9 cellular contexts compared by ENCODE assay signal in the genomic region with DNA sequence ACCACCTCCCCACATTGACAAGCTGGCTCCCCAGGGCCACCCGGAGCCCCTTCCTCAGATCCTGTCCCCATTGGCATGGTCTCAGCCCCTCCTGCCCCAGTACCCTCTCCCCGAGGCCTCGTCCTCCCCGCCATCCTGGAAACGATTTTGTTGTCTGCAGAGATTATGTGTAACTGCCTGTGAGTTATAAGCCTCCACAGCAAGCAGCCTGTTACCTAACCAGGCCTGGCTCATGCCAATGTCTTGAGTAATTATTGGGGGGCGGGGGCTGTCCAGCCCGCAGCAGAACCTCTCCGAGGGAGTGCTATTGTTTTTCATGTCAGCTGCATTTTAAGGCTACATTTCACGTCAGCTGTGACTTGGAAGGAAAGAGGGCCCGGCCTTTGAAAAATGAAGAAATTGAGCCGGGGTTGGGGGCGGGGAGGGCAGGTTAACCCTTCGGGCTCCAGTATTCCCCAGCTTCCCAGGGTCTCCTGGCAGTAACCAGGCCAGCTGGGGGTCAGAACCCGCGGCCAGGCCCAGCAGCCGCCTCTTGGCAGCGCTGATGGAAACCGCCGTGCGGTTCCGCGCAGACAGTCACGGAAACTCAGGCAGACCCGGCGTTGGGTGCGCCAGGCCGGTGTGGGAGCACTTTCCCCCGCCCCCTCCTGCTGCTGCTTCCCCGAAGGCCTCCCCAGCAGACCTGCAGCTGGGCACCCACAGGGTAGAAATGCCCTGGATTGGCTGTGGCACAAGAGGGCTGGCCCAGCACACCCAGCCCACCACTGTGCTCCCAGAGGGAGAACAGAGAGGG. TPM values are rescaled to one million over a fixed set of nuclear protein-coding genes. Genes with fewer than 3 reads are reported as not detected.
A peak's percentile ranks its signal among the peaks of the same experiment; 100 is the strongest.
DNase-seq lines count a peak whose midpoint lies in the region; ATAC-seq and TF ChIP-seq lines count a peak whose summit lies in the region.
"Had no signal": no experiment of that assay in that cellular context is flagged by ENCODE, and none has a peak within 500 bp of the region (broad histone marks: within the 10 kb centered on the region; RNA-seq: fewer than 3 reads in every experiment).

No MANE protein-coding gene starts in this region.

- intact Hi-C loops in Calu3 (cut with micrococcal nuclease; ENCODE audit: unreplicated experiment): no loop called here

- DNase-seq in Calu3 (peak; percentile 81), fibroblast of the aortic adventitia (ENCODE audit: low read depth) (peak; percentile 97), osteoblast (ENCODE audit: insufficient read length, low spot score, missing footprints) (peak; percentile 99), NCI-H2081 (lab: John Stamatoyannopoulos, UW) (no peak)
- DNase-seq in activated CD8-positive, alpha-beta memory T cell treated with anti-CD3 and anti-CD28 coated beads, Interleukin-2, amount 10 ng/mL, durations not matched to agents 7 days and 5 days: no peak

- H3K4me1 Mint-ChIP-seq in Calu3 (ENCODE audit: low read depth, unreplicated experiment): peaks cover 21% of the 10 kb centered on the region
- no peaks in the 10 kb centered on the region for H3K4me1 Mint-ChIP-seq in activated CD8-positive, alpha-beta memory T cell treated with anti-CD3 and anti-CD28 coated beads, Interleukin-2, amount 10 ng/mL, durations not matched to agents 7 days and 5 days

- H3K4me3 ChIP-seq in fibroblast of the aortic adventitia (ENCODE audit: low read depth, low read length) (peak overlapping the region; percentile 42), osteoblast (ENCODE audit: insufficient read depth, low read length) (peak overlapping the region; percentile 58)
- H3K4me3 ChIP-seq: GM12878 had no signal

- peak overlapping the region; percentile 36 for H3K4me3 Mint-ChIP-seq in Calu3 (ENCODE audit: low read depth, unreplicated experiment)
- no peak overlapping the region for H3K4me3 Mint-ChIP-seq in activated CD8-positive, alpha-beta memory T cell treated with anti-CD3 and anti-CD28 coated beads, Interleukin-2, amount 10 ng/mL, durations not matched to agents 7 days and 5 days

- no TSS peak for BruUV-seq in Calu3 (replicated peaks; lab: Mats Ljungman, UMichigan)

- CTCF ChIA-PET in Calu3 (lab: Charles Lee): interaction anchor here (1.0 to 1.4 kb wide), 2 partner anchors 11 to 48 kb away, joined by 3 to 4 read pairs; no protein-coding TSS in a partner anchor
- CTCF ChIA-PET in activated CD8-positive, alpha-beta memory T cell treated with anti-CD3 and anti-CD28 coated beads, Interleukin-2, amount 10 ng/mL, durations not matched to agents 7 days and 5 days (lab: Charles Lee): no interaction called here

- peak overlapping the region; percentile 77 for H3K4me2 ChIP-seq in osteoblast (ENCODE audit: insufficient read depth, low read length)

- H2AFZ ChIP-seq in osteoblast (ENCODE audit: low read length): peak overlapping the region; percentile 95

- H3K27ac Mint-ChIP-seq in Calu3 (ENCODE audit: unreplicated experiment): peak overlapping the region; percentile 26
- no peak overlapping the region for H3K27ac Mint-ChIP-seq in activated CD8-positive, alpha-beta memory T cell treated with anti-CD3 and anti-CD28 coated beads, Interleukin-2, amount 10 ng/mL, durations not matched to agents 7 days and 5 days

- H3K27me3 ChIP-seq in osteoblast (ENCODE audit: insufficient read depth, low read length): no peaks in the 10 kb centered on the region

- H3K27me3 Mint-ChIP-seq in Calu3 (ENCODE audit: unreplicated experiment): peaks cover 37% of the 10 kb centered on the region
- H3K27me3 Mint-ChIP-seq in activated CD8-positive, alpha-beta memory T cell treated with anti-CD3 and anti-CD28 coated beads, Interleukin-2, amount 10 ng/mL, durations not matched to agents 7 days and 5 days: peaks cover 9% of the 10 kb centered on the region

- ATAC-seq in SK-N-SH treated with all-trans-retinoic acid at 6 μM for 48 hours: peak; percentile 89
- ATAC-seq in GM18858 (IDR thresholded peaks at IDR 0.05; ENCODE audit: unreplicated experiment): no peak
- no peak for ATAC-seq in GM18519 (IDR thresholded peaks at IDR 0.05; ENCODE audit: low FRiP score, unreplicated experiment)
- ATAC-seq in activated CD8-positive, alpha-beta memory T cell treated with anti-CD3 and anti-CD28 coated beads, Interleukin-2, amount 10 ng/mL, durations not matched to agents 7 days and 5 days: no peak
- ATAC-seq: GM12878 had no signal

- no peaks in the 10 kb centered on the region for H3K36me3 Mint-ChIP-seq in Calu3 (ENCODE audit: insufficient read depth, unreplicated experiment)
- no peaks in the 10 kb centered on the region for H3K36me3 Mint-ChIP-seq in activated CD8-positive, alpha-beta memory T cell treated with anti-CD3 and anti-CD28 coated beads, Interleukin-2, amount 10 ng/mL, durations not matched to agents 7 days and 5 days

- no peaks in the 10 kb centered on the region for H4K20me1 ChIP-seq in osteoblast (ENCODE audit: insufficient read depth, low read length)

- no peaks in the 10 kb centered on the region for H3K36me3 ChIP-seq in osteoblast (ENCODE audit: insufficient read depth, low read length)

- H3K4me1 ChIP-seq in osteoblast (ENCODE audit: insufficient read depth, low read length): peaks cover 20% of the 10 kb centered on the region

- H3K9me3 ChIP-seq in osteoblast (ENCODE audit: low read depth, low read length): peaks cover 4% of the 10 kb centered on the region

- peaks cover 29% of the 10 kb centered on the region for H3K9me3 Mint-ChIP-seq in Calu3 (ENCODE audit: low read depth, unreplicated experiment)
- peaks cover 19% of the 10 kb centered on the region for H3K9me3 Mint-ChIP-seq in activated CD8-positive, alpha-beta memory T cell treated with anti-CD3 and anti-CD28 coated beads, Interleukin-2, amount 10 ng/mL, durations not matched to agents 7 days and 5 days (ENCODE audit: low read depth)

- peak overlapping the region; percentile 91 for H3K27ac ChIP-seq in osteoblast (ENCODE audit: low read depth, low read length)

- H3K79me2 ChIP-seq in osteoblast (ENCODE audit: insufficient read depth, low read length): no peaks in the 10 kb centered on the region

- TF ChIP-seq CTCF in Calu3 (IDR thresholded peaks at IDR 0.05; ENCODE audit: unreplicated experiment) (no peak), fibroblast of the aortic adventitia (IDR thresholded peaks at IDR 0.05; ENCODE audit: insufficient read depth, low read length) (no peak), osteoblast (IDR thresholded peaks at IDR 0.05; ENCODE audit: extremely low read depth, low read depth, low read length) (no peak)

TF ChIP-seq in SK-N-SH treated with all-trans-retinoic acid at 6 μM for 48 hours, 23 proteins besides CTCF, POLR2A, EP300 and RAD21 (continues in another document):
- no peak for TF ChIP-seq GLIS3 (CRISPR knock-in tag; IDR thresholded peaks at IDR 0.05)
- no peak for TF ChIP-seq OSR1 (CRISPR knock-in tag; IDR thresholded peaks at IDR 0.05)
- TF ChIP-seq BACH2 (CRISPR knock-in tag; IDR thresholded peaks at IDR 0.05; ENCODE audit: borderline replicate concordance): no peak
- TF ChIP-seq, protein P1, sequence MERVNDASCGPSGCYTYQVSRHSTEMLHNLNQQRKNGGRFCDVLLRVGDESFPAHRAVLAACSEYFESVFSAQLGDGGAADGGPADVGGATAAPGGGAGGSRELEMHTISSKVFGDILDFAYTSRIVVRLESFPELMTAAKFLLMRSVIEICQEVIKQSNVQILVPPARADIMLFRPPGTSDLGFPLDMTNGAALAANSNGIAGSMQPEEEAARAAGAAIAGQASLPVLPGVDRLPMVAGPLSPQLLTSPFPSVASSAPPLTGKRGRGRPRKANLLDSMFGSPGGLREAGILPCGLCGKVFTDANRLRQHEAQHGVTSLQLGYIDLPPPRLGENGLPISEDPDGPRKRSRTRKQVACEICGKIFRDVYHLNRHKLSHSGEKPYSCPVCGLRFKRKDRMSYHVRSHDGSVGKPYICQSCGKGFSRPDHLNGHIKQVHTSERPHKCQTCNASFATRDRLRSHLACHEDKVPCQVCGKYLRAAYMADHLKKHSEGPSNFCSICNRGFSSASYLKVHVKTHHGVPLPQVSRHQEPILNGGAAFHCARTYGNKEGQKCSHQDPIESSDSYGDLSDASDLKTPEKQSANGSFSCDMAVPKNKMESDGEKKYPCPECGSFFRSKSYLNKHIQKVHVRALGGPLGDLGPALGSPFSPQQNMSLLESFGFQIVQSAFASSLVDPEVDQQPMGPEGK (CRISPR knock-in tag; IDR thresholded peaks at IDR 0.05; ENCODE audit: borderline replicate concordance): no peak; the same call in 1 of the 2 replicates
- TF ChIP-seq ARNTL (CRISPR knock-in tag; IDR thresholded peaks at IDR 0.05; ENCODE audit: borderline replicate concordance, low read depth): no peak
- TF ChIP-seq ESRRG (CRISPR knock-in tag; IDR thresholded peaks at IDR 0.05): no peak
- TF ChIP-seq SNAI2 (CRISPR knock-in tag; IDR thresholded peaks at IDR 0.05): no peak
- TF ChIP-seq, protein P2, sequence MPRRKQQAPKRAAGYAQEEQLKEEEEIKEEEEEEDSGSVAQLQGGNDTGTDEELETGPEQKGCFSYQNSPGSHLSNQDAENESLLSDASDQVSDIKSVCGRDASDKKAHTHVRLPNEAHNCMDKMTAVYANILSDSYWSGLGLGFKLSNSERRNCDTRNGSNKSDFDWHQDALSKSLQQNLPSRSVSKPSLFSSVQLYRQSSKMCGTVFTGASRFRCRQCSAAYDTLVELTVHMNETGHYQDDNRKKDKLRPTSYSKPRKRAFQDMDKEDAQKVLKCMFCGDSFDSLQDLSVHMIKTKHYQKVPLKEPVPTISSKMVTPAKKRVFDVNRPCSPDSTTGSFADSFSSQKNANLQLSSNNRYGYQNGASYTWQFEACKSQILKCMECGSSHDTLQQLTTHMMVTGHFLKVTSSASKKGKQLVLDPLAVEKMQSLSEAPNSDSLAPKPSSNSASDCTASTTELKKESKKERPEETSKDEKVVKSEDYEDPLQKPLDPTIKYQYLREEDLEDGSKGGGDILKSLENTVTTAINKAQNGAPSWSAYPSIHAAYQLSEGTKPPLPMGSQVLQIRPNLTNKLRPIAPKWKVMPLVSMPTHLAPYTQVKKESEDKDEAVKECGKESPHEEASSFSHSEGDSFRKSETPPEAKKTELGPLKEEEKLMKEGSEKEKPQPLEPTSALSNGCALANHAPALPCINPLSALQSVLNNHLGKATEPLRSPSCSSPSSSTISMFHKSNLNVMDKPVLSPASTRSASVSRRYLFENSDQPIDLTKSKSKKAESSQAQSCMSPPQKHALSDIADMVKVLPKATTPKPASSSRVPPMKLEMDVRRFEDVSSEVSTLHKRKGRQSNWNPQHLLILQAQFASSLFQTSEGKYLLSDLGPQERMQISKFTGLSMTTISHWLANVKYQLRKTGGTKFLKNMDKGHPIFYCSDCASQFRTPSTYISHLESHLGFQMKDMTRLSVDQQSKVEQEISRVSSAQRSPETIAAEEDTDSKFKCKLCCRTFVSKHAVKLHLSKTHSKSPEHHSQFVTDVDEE (CRISPR knock-in tag; IDR thresholded peaks at IDR 0.05): no peak
- TF ChIP-seq ZC3H10 (CRISPR knock-in tag; IDR thresholded peaks at IDR 0.05): no peak

RNA-seq across cellular contexts. Expression of a gene that starts 59.5 kb away (rescaled TPM):
- 2.2 and 2.4 TPM in 2 replicates for total RNA-seq in Calu3 (2022)
- 4.2 and 76.6 TPM in 2 replicates for total RNA-seq in fibroblast of the aortic adventitia (ENCODE audit: low replicate concordance)
- 10.9 and 13.3 TPM in 2 replicates for total RNA-seq in osteoblast
- under 1 TPM; 0.44 to 0.87 TPM for total RNA-seq in activated CD8-positive, alpha-beta memory T cell treated with anti-CD3 and anti-CD28 coated beads, Interleukin-2, amount 10 ng/mL, durations not matched to agents 7 days and 5 days

Comparison
In these comparisons a context has a peak if more than half of its experiments do, and no peak if none do; other contexts are left out.
1. DNase-seq: peak in Calu3 (single experiment), fibroblast of the aortic adventitia (single experiment) and osteoblast (single experiment); none in NCI-H2081 (0 of 2) and activated CD8-positive, alpha-beta memory T cell treated with anti-CD3 and anti-CD28 coated beads, Interleukin-2, amount 10 ng/mL, durations not matched to agents 7 days and 5 days (single experiment).